In the genomic region with DNA sequence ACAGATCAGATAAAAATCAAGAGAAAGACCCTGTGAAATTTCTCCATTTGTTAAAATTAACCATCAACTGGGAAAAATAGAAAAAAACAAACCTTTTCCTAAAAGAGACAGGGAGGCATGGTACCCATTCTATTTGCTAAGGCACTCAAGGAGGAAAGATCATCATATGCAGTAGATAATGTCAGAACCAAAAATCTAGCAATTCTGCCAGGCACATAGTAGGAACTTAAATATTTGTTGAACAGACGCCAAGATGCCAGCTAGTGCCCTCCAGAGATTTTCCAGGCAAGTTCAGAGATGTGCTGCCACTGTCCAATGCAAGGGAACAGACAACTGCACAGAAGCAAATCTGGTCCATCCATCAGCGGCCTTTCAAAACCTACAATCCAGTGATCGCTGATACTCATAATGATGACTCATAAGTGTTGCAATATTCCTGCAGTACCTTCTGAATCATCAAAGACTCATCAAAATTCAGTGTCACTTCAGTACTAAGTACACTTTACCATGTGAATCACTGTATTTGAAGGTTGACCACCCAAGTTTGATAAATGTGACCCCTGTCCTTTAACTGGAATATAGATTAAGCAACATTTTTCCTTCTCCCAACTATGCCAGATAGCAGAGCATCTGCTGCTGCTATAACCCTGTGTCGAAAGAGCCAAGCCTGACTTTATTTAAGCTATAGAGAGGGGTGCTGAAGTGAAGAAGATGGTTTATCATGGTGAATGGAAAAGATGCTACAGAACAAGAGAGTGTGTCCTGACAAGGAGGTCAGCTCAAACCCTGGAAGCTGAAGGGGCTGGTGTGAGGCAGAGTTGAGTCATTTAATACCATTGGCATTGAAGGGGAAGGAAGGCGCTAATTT, we compare ENCODE assay signal across 9 cellular contexts.
DNase-seq lines count a peak whose midpoint lies in the region; ATAC-seq, FAIRE-seq and TF ChIP-seq lines count a peak whose summit lies in the region.
"Had no signal": no experiment of that assay in that cellular context is flagged by ENCODE, and none has a peak within 500 bp of the region (broad histone marks: within the 10 kb centered on the region; RNA-seq: fewer than 3 reads in every experiment).

No MANE protein-coding gene starts in this region.

- TF ChIP-seq CTCF in A549 (IDR thresholded peaks at IDR 0.05) (no peak), SK-N-SH (IDR thresholded peaks at IDR 0.05) (no peak)

- FAIRE-seq in A549 (lab: Jason Lieb, UNC), result no peak
- FAIRE-seq in H54 (lab: Jason Lieb, UNC), result peak; percentile 58

- peak; percentile 86 to 87; a peak in 4 of 5 replicates for TF ChIP-seq EP300 in A549 (IDR thresholded peaks at IDR 0.05)
- TF ChIP-seq EP300 in SK-N-SH (IDR thresholded peaks at IDR 0.05; ENCODE audit: borderline replicate concordance in 1 of 2, low read depth in 1 of 2, low read length in 1 of 2), result peak in 1 of 2 experiments; percentile 12; a peak in 1 of 4 replicates

- peak; percentile 94 to 98 for ATAC-seq in A549
- ATAC-seq in effector memory CD8-positive, alpha-beta T cell (replicated peaks), result no peak

- H3K9ac ChIP-seq in SK-N-SH, result no peak overlapping the region

- TF ChIP-seq POLR2A in A549 (IDR thresholded peaks at IDR 0.05; ENCODE audit: low read length) (no peak), H54 (IDR thresholded peaks at IDR 0.05; ENCODE audit: low read depth, low read length) (no peak)

- no peaks in the 10 kb centered on the region for H4K20me1 ChIP-seq in SK-N-SH (ENCODE audit: insufficient read depth)

- WGBS in A549 (ENCODE audit: missing lambda C conversion rate), result 6% methylated on average over 5 of the region's 5 CpGs
- WGBS in SK-N-SH (ENCODE audit: low lambda C conversion rate), result 53% methylated on average over 5 of the region's 5 CpGs

- H3K27ac ChIP-seq in A549 (peak overlapping the region; percentile 7 to 56; a peak in 3 of 6 replicates), SK-N-SH (ENCODE audit: low read depth in 2 of 2, low read length in 1 of 2) (no peak overlapping the region)
- H3K27ac ChIP-seq: ovary had no signal

- no peak overlapping the region for H3K4me3 ChIP-seq in A549
- H3K4me3 ChIP-seq in SK-N-SH (ENCODE audit: low read depth in 2 of 2, low read length in 1 of 2), result no peak overlapping the region
- H3K4me3 ChIP-seq: ovary had no signal

- no peak overlapping the region for H2AFZ ChIP-seq in SK-N-SH (ENCODE audit: low read depth)

- no peaks in the 10 kb centered on the region for H3K79me2 ChIP-seq in SK-N-SH (ENCODE audit: insufficient read depth)

- peaks cover 4 to 21% of the 10 kb centered on the region in 2 donors for H3K9me3 Mint-ChIP-seq in effector memory CD8-positive, alpha-beta T cell

- H3K27me3 ChIP-seq in SK-N-SH (ENCODE audit: insufficient read depth), result no peaks in the 10 kb centered on the region
- H3K27me3 ChIP-seq: ovary had no signal

- no peaks in the 10 kb centered on the region for H3F3A ChIP-seq in SK-N-SH (replicated peaks; ENCODE audit: insufficient read depth)

- peaks cover 13% of the 10 kb centered on the region; the same call in 2 of the 3 replicates for H3K9me3 ChIP-seq in A549
- H3K9me3 ChIP-seq in SK-N-SH, result no peaks in the 10 kb centered on the region

- TF ChIP-seq RAD21 in A549 (conservative IDR thresholded peaks at IDR 0.05 in 1 of 2, IDR thresholded peaks at IDR 0.05 in 1 of 2), result peak; percentile 7 to 38; a peak in 2 of 5 replicates
- TF ChIP-seq RAD21 in SK-N-SH (IDR thresholded peaks at IDR 0.05; ENCODE audit: low read length), result no peak

- H3K36me3 ChIP-seq in SK-N-SH (replicated peaks in 1 of 2; ENCODE audit: control insufficient read depth in 1 of 2, insufficient read depth in 2 of 2, low read length in 1 of 2), result peaks cover 0 to 5% of the 10 kb centered on the region in 2 experiments
- H3K36me3 ChIP-seq: ovary had no signal

- peak; percentile 85 to 89 for DNase-seq in A549 (ENCODE audit: low read depth in 1 of 2, low spot score in 1 of 2)
- DNase-seq in H54 (ENCODE audit: insufficient read length, low spot score), result peak; percentile 45
- no peak for DNase-seq in SK-N-SH
- DNase-seq in glomerular visceral epithelial cell (ENCODE audit: extremely low spot score), result peak; percentile 53
- DNase-seq in NCI-H2171 (lab: John Stamatoyannopoulos, UW), result no peak
- DNase-seq in NCI-H2029 treated with DMSO at 0.1 percent for 48 hours (lab: John Stamatoyannopoulos, UW), result no peak
- no peak for DNase-seq in activated effector memory CD4-positive, alpha-beta T cell treated with anti-CD3 and anti-CD28 coated beads, Interleukin-2, amount 50 U/mL, for 16 hours
- DNase-seq in effector memory CD8-positive, alpha-beta T cell, result no peak
- DNase-seq: ovary had no signal

- CTCF ChIA-PET in A549 (lab: Yijun Ruan, JAX) (interaction anchor here (0.7 kb wide), 1 partner anchor 11 kb away, joined by 3 read pairs; no protein-coding TSS in a partner anchor), SK-N-SH (lab: Yijun Ruan, JAX) (no interaction called here)

- peak overlapping the region in 1 of 2 donors; percentile 21 for H3K27ac Mint-ChIP-seq in effector memory CD8-positive, alpha-beta T cell

- no peaks in the 10 kb centered on the region for H3K4me1 Mint-ChIP-seq in effector memory CD8-positive, alpha-beta T cell (ENCODE audit: low read depth in 2 of 2)

- H3K4me1 ChIP-seq in A549 (peaks cover 23% of the 10 kb centered on the region), SK-N-SH (ENCODE audit: control insufficient read depth in 1 of 2, insufficient read depth in 2 of 2, low read depth in 1 of 2, low read length in 1 of 2) (peaks cover 0 to 14% of the 10 kb centered on the region in 2 experiments; a peak in 2 of 4 replicates)

- H3K27me3 Mint-ChIP-seq in effector memory CD8-positive, alpha-beta T cell, result no peaks in the 10 kb centered on the region

- POLR2A ChIA-PET in A549 (lab: Yijun Ruan, JAX), result interaction anchor here (0.9 kb wide), 1 partner anchor 301 kb away, joined by 3 read pairs; the partner anchor contains the start of gene HEATR1
- POLR2A ChIA-PET in SK-N-SH (lab: Yijun Ruan, JAX), result no interaction called here

- no peak overlapping the region for H3K4me3 Mint-ChIP-seq in effector memory CD8-positive, alpha-beta T cell

- H3K9me2 ChIP-seq in SK-N-SH, result no peaks in the 10 kb centered on the region

- H3K4me2 ChIP-seq in A549, result peak overlapping the region; percentile 58
- H3K4me2 ChIP-seq in SK-N-SH, result no peak overlapping the region

- H3K36me3 Mint-ChIP-seq in effector memory CD8-positive, alpha-beta T cell (ENCODE audit: insufficient read depth), result peaks cover 6% of the 10 kb centered on the region

TF ChIP-seq in A549, 52 proteins besides CTCF, POLR2A, EP300 and RAD21 (continues in another document):
- no peak for TF ChIP-seq RARB (CRISPR knock-in tag; IDR thresholded peaks at IDR 0.05)
- TF ChIP-seq FOSL2 (IDR thresholded peaks at IDR 0.05), result peak; percentile 100
- peak; percentile 100 for TF ChIP-seq FOSL2 (CRISPR knock-in tag; IDR thresholded peaks at IDR 0.05)
- TF ChIP-seq HOXA7 (CRISPR knock-in tag; IDR thresholded peaks at IDR 0.05), result 0 out of 2 replicates have a peak, but pooled peaks have one; percentile 64
- TF ChIP-seq E2F6 (IDR thresholded peaks at IDR 0.05; ENCODE audit: borderline replicate concordance, low read depth), result peak; percentile 30; the same call in 1 of the 2 replicates
- peak; percentile 98 for TF ChIP-seq BCL3 (IDR thresholded peaks at IDR 0.05)
- TF ChIP-seq MAFK (IDR thresholded peaks at IDR 0.05; ENCODE audit: partially characterized antibody), result peak; percentile 75
- no peak for TF ChIP-seq POLR2AphosphoS2 (conservative IDR thresholded peaks at IDR 0.05; ENCODE audit: low read length)

TF ChIP-seq in SK-N-SH, 30 proteins besides CTCF, POLR2A, EP300 and RAD21:
- TF ChIP-seq JUND (IDR thresholded peaks at IDR 0.05), result peak; percentile 72
- no peak for TF ChIP-seq RCOR1 (IDR thresholded peaks at IDR 0.05; ENCODE audit: low read length)
- TF ChIP-seq PBX3 (IDR thresholded peaks at IDR 0.05), result peak; percentile 59
- TF ChIP-seq TEAD4 (IDR thresholded peaks at IDR 0.05; ENCODE audit: borderline replicate concordance, insufficient read depth), result no peak
- peak; percentile 86 for TF ChIP-seq FOSL2 (IDR thresholded peaks at IDR 0.05; ENCODE audit: borderline replicate concordance, low read depth)
- TF ChIP-seq, protein P1, sequence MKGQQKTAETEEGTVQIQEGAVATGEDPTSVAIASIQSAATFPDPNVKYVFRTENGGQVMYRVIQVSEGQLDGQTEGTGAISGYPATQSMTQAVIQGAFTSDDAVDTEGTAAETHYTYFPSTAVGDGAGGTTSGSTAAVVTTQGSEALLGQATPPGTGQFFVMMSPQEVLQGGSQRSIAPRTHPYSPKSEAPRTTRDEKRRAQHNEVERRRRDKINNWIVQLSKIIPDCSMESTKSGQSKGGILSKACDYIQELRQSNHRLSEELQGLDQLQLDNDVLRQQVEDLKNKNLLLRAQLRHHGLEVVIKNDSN (IDR thresholded peaks at IDR 0.05; ENCODE audit: borderline replicate concordance, low read depth), result no peak
- TF ChIP-seq TCF12 (IDR thresholded peaks at IDR 0.05), result peak; percentile 16; the same call in 1 of the 2 replicates

Comparison
In these comparisons a context has a peak if more than half of its experiments do, and no peak if none do; other contexts are left out.
1. DNase-seq: peak in A549 (2 of 2), H54 (single experiment) and glomerular visceral epithelial cell (single experiment); none in SK-N-SH (single experiment), NCI-H2171 (single experiment), NCI-H2029 treated with DMSO at 0.1 percent for 48 hours (single experiment), activated effector memory CD4-positive, alpha-beta T cell treated with anti-CD3 and anti-CD28 coated beads, Interleukin-2, amount 50 U/mL, for 16 hours (single experiment) and effector memory CD8-positive, alpha-beta T cell (0 of 3).
2. H3K27ac ChIP-seq: peak in A549 (2 of 2); none in SK-N-SH (0 of 2).
3. Of the 12 proteins assayed by ChIP-seq in both A549 and SK-N-SH: peak only in A549: MAX, RAD21 and SMC3; only in SK-N-SH: none; in both: FOSL2 and PBX3; in neither: 6; mixed calls (peak in some experiments, not most) for 1.